8 cellular contexts compared by ENCODE assay signal in the genomic region with DNA sequence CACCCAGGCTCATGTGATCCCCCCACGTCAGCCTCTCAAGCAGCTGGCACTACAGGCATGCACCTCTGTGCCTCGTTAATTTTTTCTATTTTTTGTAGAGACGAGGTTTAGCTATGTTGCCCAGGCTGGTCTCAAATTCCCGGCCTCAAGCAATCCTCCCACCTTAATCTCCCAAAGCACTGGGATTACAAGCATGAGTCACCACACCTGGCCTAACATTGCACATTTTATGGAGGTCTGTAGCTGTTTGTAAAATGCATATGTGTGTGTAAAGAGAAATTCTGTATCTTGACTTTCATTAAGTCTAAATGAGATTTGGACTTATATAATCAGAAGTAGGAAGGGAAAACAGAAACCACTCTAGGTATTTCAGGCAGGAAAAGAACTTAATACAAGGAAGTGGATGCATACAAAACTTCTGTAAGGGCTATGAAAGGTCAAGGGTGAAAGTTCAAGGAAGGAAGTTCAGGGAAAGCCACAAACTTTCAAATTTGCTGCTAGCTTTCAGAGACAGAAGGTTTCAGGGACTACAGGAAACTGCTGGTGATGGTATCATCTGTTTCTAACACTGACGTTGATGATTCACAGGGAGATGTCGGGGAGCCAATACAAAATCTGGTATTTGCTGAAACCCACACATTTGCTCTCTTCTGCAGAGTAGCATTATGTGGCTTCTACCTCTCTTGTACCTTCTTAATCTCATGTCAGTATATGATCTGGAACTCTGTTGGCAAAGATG.
A peak's percentile ranks its signal among the peaks of the same experiment; 100 is the strongest.
DNase-seq lines count a peak whose midpoint lies in the region; ATAC-seq and TF ChIP-seq lines count a peak whose summit lies in the region.

No MANE protein-coding gene starts in this region.

- POLR2A ChIA-PET in IMR-90 (lab: Charles Lee; ENCODE audit: unreplicated experiment): no interaction called here
- POLR2A ChIA-PET in OCI-LY7 (lab: Charles Lee): no interaction called here

- H3K36me3 ChIP-seq in IMR-90 (ENCODE audit: control insufficient read depth, insufficient read depth, low read length) (no peaks in the 10 kb centered on the region), parathyroid adenoma (ENCODE audit: control insufficient read depth, insufficient read depth, low read length) (no peaks in the 10 kb centered on the region), OCI-LY7 (ENCODE audit: insufficient read depth, low read length) (no peaks in the 10 kb centered on the region)

- no peak overlapping the region for H3K56ac ChIP-seq in IMR-90 (ENCODE audit: extremely low read depth, insufficient read depth, low read length)

- H3K9me2 ChIP-seq in OCI-LY7 (ENCODE audit: insufficient read depth, low read length): no peaks in the 10 kb centered on the region

- no peaks in the 10 kb centered on the region for H4K20me1 ChIP-seq in IMR-90 (ENCODE audit: insufficient read depth, low read length)
- no peaks in the 10 kb centered on the region for H4K20me1 ChIP-seq in OCI-LY7 (ENCODE audit: insufficient read depth, low read length)

- H3K23ac ChIP-seq in IMR-90 (ENCODE audit: low read depth, low read length): no peak overlapping the region

- no peak overlapping the region for H2BK15ac ChIP-seq in IMR-90 (ENCODE audit: low read depth, low read length)

- H3K9me1 ChIP-seq in IMR-90 (ENCODE audit: insufficient read depth, low read length): no peaks in the 10 kb centered on the region

- no peak for TF ChIP-seq CTCF in GM13977 (IDR thresholded peaks at IDR 0.05; ENCODE audit: extremely low read depth, insufficient read depth, missing control alignments)
- no peak for TF ChIP-seq CTCF in IMR-90 (conservative IDR thresholded peaks at IDR 0.05; ENCODE audit: low read depth, low read length)
- TF ChIP-seq CTCF in parathyroid adenoma (IDR thresholded peaks at IDR 0.05): no peak
- TF ChIP-seq CTCF in OCI-LY7 (conservative IDR thresholded peaks at IDR 0.05; ENCODE audit: low read length): no peak

- BruUV-seq in IMR-90 (replicated peaks; lab: Mats Ljungman, UMichigan) (no TSS peak), OCI-LY7 (replicated peaks; lab: Mats Ljungman, UMichigan) (no TSS peak)

- ATAC-seq in GM21576 (IDR thresholded peaks at IDR 0.05; ENCODE audit: unreplicated experiment) (peak; percentile 81), IMR-90 (ENCODE audit: low read depth) (no peak)

- H3K9ac ChIP-seq in IMR-90 (ENCODE audit: low read depth, low read length) (no peak overlapping the region), parathyroid adenoma (no peak overlapping the region)

- peak overlapping the region; percentile 8 for H3K27ac Mint-ChIP-seq in activated naive CD8-positive, alpha-beta T cell

- H3K79me2 ChIP-seq in parathyroid adenoma: no peaks in the 10 kb centered on the region
- no peaks in the 10 kb centered on the region for H3K79me2 ChIP-seq in OCI-LY7 (ENCODE audit: insufficient read depth, low read depth, low read length)

- CTCF ChIA-PET in IMR-90 (lab: Yijun Ruan, JAX): interaction anchor here (0.5 kb wide), 1 partner anchor 8 kb away, joined by 3 read pairs; no protein-coding TSS in a partner anchor
- CTCF ChIA-PET in OCI-LY7 (lab: Charles Lee; ENCODE audit: unreplicated experiment): no interaction called here

- H2BK20ac ChIP-seq in IMR-90 (ENCODE audit: low read depth, low read length): no peak overlapping the region

- H3K4me3 ChIP-seq in IMR-90 (ENCODE audit: insufficient read depth, low read depth, low read length) (no peak overlapping the region), parathyroid adenoma (ENCODE audit: low read depth, low read length) (no peak overlapping the region), OCI-LY7 (ENCODE audit: low read depth, low read length, poor library complexity, severe bottlenecking) (no peak overlapping the region)

- WGBS in IMR-90 (ENCODE audit: extremely low coverage in 2 of 2, insufficient read length in 1 of 2), 2 experiments: 56% methylated on average over 4 of the region's 6 CpGs; no CpG with 5 or more reads in 1 of the 2 experiments

- H3K14ac ChIP-seq in IMR-90 (replicated peaks; ENCODE audit: low read depth, low read length): peak overlapping the region; percentile 61

- intact Hi-C loops in IMR-90 (cut with micrococcal nuclease) (no loop called here), OCI-LY7 (cut with micrococcal nuclease; ENCODE audit: unreplicated experiment) (no loop called here)

- H2AK5ac ChIP-seq in IMR-90 (ENCODE audit: low read depth, low read length): no peak overlapping the region

- peak overlapping the region; percentile 31 for H2BK5ac ChIP-seq in IMR-90 (ENCODE audit: low read depth, low read length, poor library complexity, severe bottlenecking)

- H3K4ac ChIP-seq in IMR-90 (ENCODE audit: low read depth, low read length): no peak overlapping the region

- in situ Hi-C loops in GM13977 (cut with MboI; ENCODE audit: low pct_unique_long_range_greater_than_20kb, low sequenced_read_pairs, unreplicated experiment): no loop called here
- in situ Hi-C loops in IMR-90 (cut with MboI; ENCODE audit: low sequenced_read_pairs): no loop called here

- no peak overlapping the region for H4K91ac ChIP-seq in IMR-90 (ENCODE audit: insufficient read depth, low read depth, low read length)

- no peak for TF ChIP-seq RAD21 in IMR-90 (IDR thresholded peaks at IDR 0.05; ENCODE audit: low read length)

- H2AFZ ChIP-seq in IMR-90 (replicated peaks; ENCODE audit: low read length, poor library complexity): no peak overlapping the region
- peak overlapping the region; percentile 20 for H2AFZ ChIP-seq in parathyroid adenoma
- no peak overlapping the region for H2AFZ ChIP-seq in OCI-LY7 (ENCODE audit: low read length)

- H3K27me3 ChIP-seq in IMR-90 (ENCODE audit: control insufficient read depth, insufficient read depth, low read length): no peaks in the 10 kb centered on the region
- H3K27me3 ChIP-seq in parathyroid adenoma (ENCODE audit: control insufficient read depth, insufficient read depth, low read length): no peaks in the 10 kb centered on the region

- H3K4me3 Mint-ChIP-seq in activated naive CD8-positive, alpha-beta T cell: peak overlapping the region; percentile 52

- DNase-seq in GM13977 (ENCODE audit: low spot score): peak; percentile 23
- DNase-seq in IMR-90: peak; percentile 49
- DNase-seq in NCI-H2081 (lab: John Stamatoyannopoulos, UW): no peak
- no peak for DNase-seq in OCI-LY7 (ENCODE audit: low spot score)
- no peak for DNase-seq in NCI-H1048 (lab: John Stamatoyannopoulos, UW)

- no peaks in the 10 kb centered on the region for H3K9me3 Mint-ChIP-seq in activated naive CD8-positive, alpha-beta T cell (ENCODE audit: low read depth)

- H3K79me1 ChIP-seq in IMR-90 (ENCODE audit: low read depth in 1 of 2, low read length in 2 of 2): no peaks in the 10 kb centered on the region

- H3K18ac ChIP-seq in IMR-90 (ENCODE audit: low read depth, low read length): no peak overlapping the region

- no peak for TF ChIP-seq POLR2A in IMR-90 (IDR thresholded peaks at IDR 0.05; ENCODE audit: low read depth, low read length)

- no peak overlapping the region for H4K5ac ChIP-seq in IMR-90 (ENCODE audit: low read depth, low read length)

- H3K9me3 ChIP-seq in IMR-90 (ENCODE audit: control insufficient read depth, insufficient read depth, low read length): no peaks in the 10 kb centered on the region
- no peaks in the 10 kb centered on the region for H3K9me3 ChIP-seq in parathyroid adenoma (ENCODE audit: control insufficient read depth, low read length)
- H3K9me3 ChIP-seq in OCI-LY7 (ENCODE audit: low read length): no peaks in the 10 kb centered on the region

- H3K4me1 ChIP-seq in IMR-90 (ENCODE audit: control insufficient read depth, insufficient read depth, low read length) (peaks cover under 1% of the 10 kb centered on the region; the same call in 1 of the 2 replicates), parathyroid adenoma (peaks cover 47% of the 10 kb centered on the region), OCI-LY7 (ENCODE audit: insufficient read depth, low read length, poor library complexity, severe bottlenecking) (no peaks in the 10 kb centered on the region)

- peaks cover 38% of the 10 kb centered on the region for H3K4me1 Mint-ChIP-seq in activated naive CD8-positive, alpha-beta T cell (ENCODE audit: low read depth)

- H3K4me2 ChIP-seq in IMR-90 (ENCODE audit: low read depth, low read length) (no peak overlapping the region), parathyroid adenoma (ENCODE audit: low read length) (no peak overlapping the region), OCI-LY7 (ENCODE audit: low read length) (no peak overlapping the region)

- H2AK9ac ChIP-seq in IMR-90 (replicated peaks; ENCODE audit: low read depth, low read length, poor library complexity): no peak overlapping the region

- dilution Hi-C loops in IMR-90 (cut with HindIII; ENCODE audit: low sequenced_read_pairs, unreplicated experiment): no loop called here

- 0 out of 4 replicates have a peak overlapping the region, but pooled peaks of 1 of the 2 experiments have one; percentile 18 for H4K8ac ChIP-seq in IMR-90 (ENCODE audit: low read depth in 2 of 2, low read length in 2 of 2)

- peak overlapping the region; percentile 44 for H2BK120ac ChIP-seq in IMR-90 (ENCODE audit: low read depth, low read length)

- H3K36me3 Mint-ChIP-seq in activated naive CD8-positive, alpha-beta T cell: no peaks in the 10 kb centered on the region

- H3K27ac ChIP-seq in IMR-90 (ENCODE audit: insufficient read depth, low read length): no peak overlapping the region
- no peak overlapping the region for H3K27ac ChIP-seq in parathyroid adenoma
- H3K27ac ChIP-seq in OCI-LY7 (ENCODE audit: low read depth, low read length, poor library complexity, severe bottlenecking): no peak overlapping the region

- no peaks in the 10 kb centered on the region for H3K27me3 Mint-ChIP-seq in activated naive CD8-positive, alpha-beta T cell

TF ChIP-seq in IMR-90, 13 proteins besides CTCF, POLR2A, EP300 and RAD21:
- TF ChIP-seq MAFK (IDR thresholded peaks at IDR 0.05; ENCODE audit: low read depth, low read length): no peak
- TF ChIP-seq RFX5 (IDR thresholded peaks at IDR 0.05; ENCODE audit: low read depth, low read length): 0 out of 2 replicates have a peak, but pooled peaks have one; percentile 19
TF ChIP-seq in IMR-90: peak in this region for 1.

Comparison
In these comparisons a context has a peak if more than half of its experiments do, and no peak if none do; other contexts are left out.
1. DNase-seq: peak in GM13977 (single experiment) and IMR-90 (single experiment); none in NCI-H2081 (0 of 2), OCI-LY7 (single experiment) and NCI-H1048 (single experiment).